ENCODE assay signal across 2 cellular contexts in genomic region chr3:138673641-138674040, GRCh38.
TF ChIP-seq lines count a peak whose summit lies in the region.

No MANE protein-coding gene starts in this region.

TF ChIP-seq in SK-N-SH, 30 proteins besides CTCF, POLR2A, EP300 and RAD21 (continued from another document):
- TF ChIP-seq RFX5 (IDR thresholded peaks at IDR 0.05; ENCODE audit: low read length), result no peak
- TF ChIP-seq USF1 (IDR thresholded peaks at IDR 0.05; ENCODE audit: borderline replicate concordance, low read depth), result no peak
- no peak for TF ChIP-seq REST (IDR thresholded peaks at IDR 0.05; ENCODE audit: low read depth, low read length)
- TF ChIP-seq MEF2A (IDR thresholded peaks at IDR 0.05; ENCODE audit: borderline replicate concordance, low read depth), result no peak
- TF ChIP-seq TCF12 (IDR thresholded peaks at IDR 0.05), result no peak
- TF ChIP-seq TAF1 (IDR thresholded peaks at IDR 0.05; ENCODE audit: borderline replicate concordance, low read depth, low read length), result no peak
- no peak for TF ChIP-seq RXRA (IDR thresholded peaks at IDR 0.05; ENCODE audit: borderline replicate concordance, low read depth)
- TF ChIP-seq YY1 (IDR thresholded peaks at IDR 0.05; ENCODE audit: low read depth), result no peak
- TF ChIP-seq USF2 (IDR thresholded peaks at IDR 0.05; ENCODE audit: borderline replicate concordance, low read depth, low read length), result no peak
- TF ChIP-seq IRF3 (IDR thresholded peaks at IDR 0.05; ENCODE audit: low read depth, low read length), result no peak
- TF ChIP-seq FOSL2 (IDR thresholded peaks at IDR 0.05; ENCODE audit: borderline replicate concordance, low read depth), result no peak
- no peak for TF ChIP-seq ELF1 (IDR thresholded peaks at IDR 0.05)
- TF ChIP-seq FOXJ3 (CRISPR knock-in tag; IDR thresholded peaks at IDR 0.05), result no peak
- TF ChIP-seq NRF1 (IDR thresholded peaks at IDR 0.05; ENCODE audit: low read depth, low read length), result no peak
- no peak for TF ChIP-seq EZH2phosphoT487 (IDR thresholded peaks at IDR 0.05; ENCODE audit: borderline replicate concordance, low read depth)
- TF ChIP-seq MXI1 (IDR thresholded peaks at IDR 0.05; ENCODE audit: low read depth, low read length), result no peak
- TF ChIP-seq ZBTB33 (IDR thresholded peaks at IDR 0.05; ENCODE audit: borderline replicate concordance, low read depth), result no peak
TF ChIP-seq in SK-N-SH: peak in this region for 0.

TF ChIP-seq in GM12878, 131 proteins besides CTCF, POLR2A, EP300 and RAD21 (continued from another document):
- TF ChIP-seq E2F8 (IDR thresholded peaks at IDR 0.05; ENCODE audit: low read depth, partially characterized antibody) (no peak), IRF4 (IDR thresholded peaks at IDR 0.05; ENCODE audit: low read depth, low read length) (no peak), CHD1 (IDR thresholded peaks at IDR 0.05; ENCODE audit: low read depth, low read length) (no peak), REST (IDR thresholded peaks at IDR 0.05; ENCODE audit: low read depth, low read length) (no peak), TCF12 (IDR thresholded peaks at IDR 0.05; ENCODE audit: low read depth, low read length) (no peak), RBBP5 (conservative IDR thresholded peaks at IDR 0.05) (no peak), ZNF217 (IDR thresholded peaks at IDR 0.05) (no peak), ZNF592 (IDR thresholded peaks at IDR 0.05) (no peak), ESRRA (IDR thresholded peaks at IDR 0.05; ENCODE audit: low read length) (no peak), TBL1XR1 (IDR thresholded peaks at IDR 0.05; ENCODE audit: low read depth, low read length) (no peak)
TF ChIP-seq in GM12878: peak in this region for 0.
